In the genomic region with DNA sequence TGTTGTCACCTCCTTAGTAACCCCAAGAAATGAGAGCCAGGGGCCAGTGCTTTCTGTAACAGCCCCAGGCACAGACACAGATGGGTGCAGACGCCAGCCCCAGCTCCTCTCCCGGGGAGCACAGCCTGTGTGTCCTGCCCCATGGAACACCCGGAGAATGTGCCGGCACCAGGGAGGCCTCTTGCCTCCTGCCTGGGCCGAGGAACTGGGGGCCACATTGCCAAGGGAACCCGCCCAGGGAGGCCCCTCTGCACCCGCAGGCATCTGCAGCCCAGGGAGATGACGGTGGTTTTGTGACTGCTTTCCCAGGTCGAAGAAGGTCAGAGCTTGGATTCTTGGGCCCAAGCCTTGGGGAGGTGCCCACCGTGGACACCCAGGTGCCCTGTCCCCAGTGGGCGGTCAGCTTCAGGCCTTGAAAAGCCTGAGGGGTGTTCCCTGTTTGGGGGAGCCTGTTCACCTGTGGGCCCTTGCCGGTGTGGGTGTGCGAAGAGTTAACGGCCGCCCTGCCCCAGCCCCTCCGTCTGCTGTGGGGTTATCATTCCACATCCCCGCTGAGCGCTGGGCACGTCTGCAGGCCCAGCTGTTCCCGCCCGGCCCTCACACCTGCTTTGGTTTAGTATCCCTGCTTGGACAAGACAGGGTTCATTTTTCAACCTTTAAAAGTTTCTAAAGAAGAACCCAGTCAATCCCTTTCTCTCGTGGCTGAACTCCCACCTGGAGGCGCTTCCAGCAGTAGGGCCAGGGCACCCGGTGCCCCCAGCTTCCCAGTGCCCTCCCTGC, we compare ENCODE assay signal across 16 cellular contexts.
A peak's percentile ranks its signal among the peaks of the same experiment; 100 is the strongest.
DNase-seq lines count a peak whose midpoint lies in the region; ATAC-seq and TF ChIP-seq lines count a peak whose summit lies in the region.
"Had no signal": no experiment of that assay in that cellular context is flagged by ENCODE, and none has a peak within 500 bp of the region (broad histone marks: within the 10 kb centered on the region; RNA-seq: fewer than 3 reads in every experiment).

No MANE protein-coding gene starts in this region.

- in situ Hi-C loops in KBM-7 (cut with MboI; ENCODE audit: low pct_unique_long_range_greater_than_20kb, low sequenced_read_pairs), result no loop called here

- TF ChIP-seq CTCF in esophagus muscularis mucosa (IDR thresholded peaks at IDR 0.05) (no peak), nephron (IDR thresholded peaks at IDR 0.05; ENCODE audit: unreplicated experiment in 3 of 3) (no peak)

- no peaks in the 10 kb centered on the region for H3K9me3 Mint-ChIP-seq in nephron
- H3K9me3 Mint-ChIP-seq: CD8-positive, alpha-beta T cell; IgD-negative memory B cell had no signal

- no peaks in the 10 kb centered on the region for H3K36me3 ChIP-seq in esophagus muscularis mucosa
- H3K36me3 ChIP-seq: BE2C had no signal

- no peak for ATAC-seq in HG02588 (IDR thresholded peaks at IDR 0.05; ENCODE audit: unreplicated experiment)
- ATAC-seq: A549; CD8-positive, alpha-beta T cell; GM23338 had no signal

- H3K4me1 ChIP-seq in esophagus muscularis mucosa, result peaks cover 15 to 32% (median 25%) of the 10 kb centered on the region in 4 donors
- H3K4me1 ChIP-seq: A549, BE2C had no signal

- peaks cover 43% of the 10 kb centered on the region for H3K4me1 Mint-ChIP-seq in nephron
- H3K4me1 Mint-ChIP-seq: GM23338, H9, IgD-negative memory B cell had no signal

- no peak for TF ChIP-seq POLR2A in esophagus muscularis mucosa (IDR thresholded peaks at IDR 0.05; ENCODE audit: low read depth)

- intact Hi-C loops in esophagus muscularis mucosa (cut with DNase I), result no loop called here

- H3K9me3 ChIP-seq in esophagus muscularis mucosa, result no peaks in the 10 kb centered on the region
- H3K9me3 ChIP-seq: A549, BE2C had no signal

- H3K27ac ChIP-seq in esophagus muscularis mucosa (replicated peaks in 1 of 4), result peak overlapping the region; percentile 77 to 85 (median 80)
- H3K27ac ChIP-seq: A549, C4-2B had no signal

- H3K4me3 Mint-ChIP-seq in nephron, result no peak overlapping the region
- H3K4me3 Mint-ChIP-seq: CD8-positive, alpha-beta T cell; GM23338; H9 had no signal

- H3K4me3 ChIP-seq in esophagus muscularis mucosa, result no peak overlapping the region
- H3K4me3 ChIP-seq: A549, GM23338 had no signal

- peaks cover 3% of the 10 kb centered on the region for H3K36me3 Mint-ChIP-seq in nephron (ENCODE audit: low read depth)
- H3K36me3 Mint-ChIP-seq: CD8-positive, alpha-beta T cell; IgD-negative memory B cell had no signal

- peak overlapping the region; percentile 69 to 94 (median 74) for H3K27ac Mint-ChIP-seq in nephron
- H3K27ac Mint-ChIP-seq: CD8-positive, alpha-beta T cell; GM23338; IgD-negative memory B cell had no signal

- H3K27me3 ChIP-seq in esophagus muscularis mucosa, result no peaks in the 10 kb centered on the region
- H3K27me3 ChIP-seq: BE2C had no signal

- no peak for TF ChIP-seq EP300 in esophagus muscularis mucosa (IDR thresholded peaks at IDR 0.05)

- DNase-seq in NCI-H69 (lab: John Stamatoyannopoulos, UW) (peak; percentile 31), esophagus muscularis mucosa (ENCODE audit: extremely low spot score) (no peak), KBM-7 (no peak), NCI-H226 (no peak)
- DNase-seq: BE2C; CD8-positive, alpha-beta T cell; COR-L47; DMS53; GF-D8; H9 had no signal

- 78% methylated on average over 12 of the region's 24 CpGs for WGBS in esophagus muscularis mucosa

- peaks cover 18% of the 10 kb centered on the region for H3K27me3 Mint-ChIP-seq in nephron (ENCODE audit: low read depth)
